In the genomic region with DNA sequence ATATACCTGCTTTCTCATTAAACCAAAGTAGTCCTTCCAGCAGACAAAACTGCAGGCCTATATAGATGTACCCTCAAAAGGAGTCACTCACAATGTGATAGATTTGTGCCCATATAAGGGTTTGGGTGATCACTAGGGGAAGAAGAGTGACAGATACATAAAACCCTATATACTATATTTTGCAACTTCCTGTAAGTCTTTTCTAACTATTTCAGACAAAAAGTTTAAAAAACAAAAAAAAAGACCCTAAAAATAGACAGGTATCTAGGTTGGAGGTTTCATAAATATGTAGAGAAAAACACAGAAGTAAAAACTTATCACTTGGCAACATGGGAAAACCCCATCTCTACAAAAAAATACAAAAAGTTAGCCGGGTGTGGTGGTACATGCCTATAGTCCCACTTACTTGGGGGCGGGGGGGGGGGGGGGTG, we compare ENCODE assay signal across 17 cellular contexts. TPM values are rescaled to one million over a fixed set of nuclear protein-coding genes. Genes with fewer than 3 reads are reported as not detected.
DNase-seq lines count a peak whose midpoint lies in the region; ATAC-seq and TF ChIP-seq lines count a peak whose summit lies in the region.
"Had no signal": no experiment of that assay in that cellular context is flagged by ENCODE, and none has a peak within 500 bp of the region (broad histone marks: within the 10 kb centered on the region; RNA-seq: fewer than 3 reads in every experiment).

No MANE protein-coding gene starts in this region.

- H2AFZ ChIP-seq in SU-DHL-6 (ENCODE audit: low read depth, low read length, severe bottlenecking), result no peak overlapping the region
- no peak overlapping the region for H2AFZ ChIP-seq in GM23338

- H3K4me1 ChIP-seq in GM23338 (ENCODE audit: insufficient read depth), result peaks cover 23% of the 10 kb centered on the region

- H3K4me3 Mint-ChIP-seq in activated naive CD4-positive, alpha-beta T cell treated with anti-CD3 and anti-CD28 coated beads, Interleukin-2, amount 50 U/mL, for 24 hours, result peak overlapping the region; percentile 1
- H3K4me3 Mint-ChIP-seq in activated naive CD4-positive, alpha-beta T cell treated with anti-CD3 and anti-CD28 coated beads, Interleukin-2, amount 10 ng/mL, durations not matched to agents 7 days and 5 days, result no peak overlapping the region
- no peak overlapping the region for H3K4me3 Mint-ChIP-seq in stimulated activated memory B cell treated with anti-CD40 and anti-IgM and Interleukin-4, amounts not matched to agents 10 μg/mL and 1 μg/mL and 100 μg/mL, for 72 hours
- no peak overlapping the region for H3K4me3 Mint-ChIP-seq in GM23338

- peaks cover 42% of the 10 kb centered on the region for H3K4me1 Mint-ChIP-seq in activated naive CD4-positive, alpha-beta T cell treated with anti-CD3 and anti-CD28 coated beads, Interleukin-2, amount 50 U/mL, for 24 hours
- H3K4me1 Mint-ChIP-seq in activated naive CD4-positive, alpha-beta T cell treated with anti-CD3 and anti-CD28 coated beads, Interleukin-2, amount 10 ng/mL, durations not matched to agents 7 days and 5 days, result peaks cover 45% of the 10 kb centered on the region
- peaks cover 45% of the 10 kb centered on the region for H3K4me1 Mint-ChIP-seq in stimulated activated memory B cell treated with anti-CD40 and anti-IgM and Interleukin-4, amounts not matched to agents 10 μg/mL and 1 μg/mL and 100 μg/mL, for 72 hours
- peaks cover 17% of the 10 kb centered on the region; the same call in 2 of the 3 replicates for H3K4me1 Mint-ChIP-seq in GM23338

- no peak for DNase-seq in activated naive CD4-positive, alpha-beta T cell treated with anti-CD3 and anti-CD28 coated beads, Interleukin-2, amount 10 ng/mL, durations not matched to agents 7 days and 5 days
- DNase-seq in iPS-NIHi11 (ENCODE audit: low spot score), result no peak
- no peak for DNase-seq in GM23338 (ENCODE audit: low spot score)
- no peak for DNase-seq in NCI-H748 treated with DMSO at 0.1 percent for 48 hours (lab: John Stamatoyannopoulos, UW)
- DNase-seq: activated CD4-positive, alpha-beta T cell treated with anti-CD3 and anti-CD28 coated beads, Interleukin-2, amount 10 ng/mL, durations not matched to agents 24 days and 14 days; activated naive CD4-positive, alpha-beta T cell treated with Interleukin-2 at 50 U/mL for 16 hours; DMS53; left ventricle myocardium inferior; NCI-H2081 had no signal

- H4K20me1 ChIP-seq in SU-DHL-6 (ENCODE audit: low read depth, low read length) (no peaks in the 10 kb centered on the region), GM23338 (replicated peaks; ENCODE audit: insufficient read depth) (no peaks in the 10 kb centered on the region)

- H3K4me3 ChIP-seq in SU-DHL-6 (ENCODE audit: insufficient read depth, low read length, poor library complexity, severe bottlenecking) (peak overlapping the region; percentile 34), GM23338 (no peak overlapping the region)
- H3K4me3 ChIP-seq: K562, left ventricle myocardium inferior had no signal

- H3K36me3 Mint-ChIP-seq in activated naive CD4-positive, alpha-beta T cell treated with anti-CD3 and anti-CD28 coated beads, Interleukin-2, amount 50 U/mL, for 24 hours, result peaks cover 13% of the 10 kb centered on the region
- H3K36me3 Mint-ChIP-seq in activated naive CD4-positive, alpha-beta T cell treated with anti-CD3 and anti-CD28 coated beads, Interleukin-2, amount 10 ng/mL, durations not matched to agents 7 days and 5 days, result peaks cover 46% of the 10 kb centered on the region
- H3K36me3 Mint-ChIP-seq in stimulated activated memory B cell treated with anti-CD40 and anti-IgM and Interleukin-4, amounts not matched to agents 10 μg/mL and 1 μg/mL and 100 μg/mL, for 72 hours, result peaks cover 28% of the 10 kb centered on the region
- H3K36me3 Mint-ChIP-seq in GM23338 (ENCODE audit: low read depth), result peaks cover 75% of the 10 kb centered on the region

- H3K36me3 ChIP-seq in SU-DHL-6 (ENCODE audit: low read length) (peaks cover 50% of the 10 kb centered on the region), GM23338 (ENCODE audit: insufficient read depth) (peaks cover 55% of the 10 kb centered on the region)

- H3K27ac ChIP-seq in SU-DHL-6 (ENCODE audit: low read depth, low read length), result peak overlapping the region; percentile 89
- no peak overlapping the region for H3K27ac ChIP-seq in GM23338 (ENCODE audit: low read depth)
- H3K27ac ChIP-seq: C4-2B, left ventricle myocardium inferior, neutrophil, RWPE1 had no signal

- H3K4me2 ChIP-seq in SU-DHL-6 (ENCODE audit: low read depth, low read length, poor library complexity, severe bottlenecking) (peak overlapping the region; percentile 94), GM23338 (no peak overlapping the region)

- no peaks in the 10 kb centered on the region for H3K9me2 ChIP-seq in SU-DHL-6 (replicated peaks; ENCODE audit: insufficient read depth, low read length)
- H3K9me2 ChIP-seq in GM23338 (ENCODE audit: insufficient read depth), result no peaks in the 10 kb centered on the region

- peak overlapping the region; percentile 16; the same call in 1 of the 2 replicates for H3K9ac ChIP-seq in SU-DHL-6 (ENCODE audit: low read length)

- H3K9me3 ChIP-seq in SU-DHL-6 (ENCODE audit: insufficient read depth, low read length), result no peaks in the 10 kb centered on the region
- H3K9me3 ChIP-seq: left ventricle myocardium inferior, neutrophil had no signal

- H3F3A ChIP-seq in SU-DHL-6 (ENCODE audit: insufficient read depth) (peaks cover 69% of the 10 kb centered on the region), GM23338 (replicated peaks; ENCODE audit: low read depth) (no peaks in the 10 kb centered on the region)

- ATAC-seq in GM18868 (IDR thresholded peaks at IDR 0.05; ENCODE audit: unreplicated experiment), result peak; percentile 39
- no peak for ATAC-seq in stimulated activated memory B cell treated with anti-CD40 and anti-IgM and Interleukin-4, amounts not matched to agents 10 μg/mL and 1 μg/mL and 100 μg/mL, for 72 hours
- ATAC-seq in GM23338, result no peak
- ATAC-seq: K562 had no signal

- H3K79me2 ChIP-seq in SU-DHL-6 (ENCODE audit: insufficient read depth, low read length) (peaks cover 56% of the 10 kb centered on the region), GM23338 (replicated peaks; ENCODE audit: insufficient read depth) (peaks cover 42% of the 10 kb centered on the region)

- no peak overlapping the region for H3K27ac Mint-ChIP-seq in activated naive CD4-positive, alpha-beta T cell treated with anti-CD3 and anti-CD28 coated beads, Interleukin-2, amount 50 U/mL, for 24 hours
- H3K27ac Mint-ChIP-seq in activated naive CD4-positive, alpha-beta T cell treated with anti-CD3 and anti-CD28 coated beads, Interleukin-2, amount 10 ng/mL, durations not matched to agents 7 days and 5 days, result no peak overlapping the region
- H3K27ac Mint-ChIP-seq in stimulated activated memory B cell treated with anti-CD40 and anti-IgM and Interleukin-4, amounts not matched to agents 10 μg/mL and 1 μg/mL and 100 μg/mL, for 72 hours, result peak overlapping the region; percentile 68
- no peak overlapping the region for H3K27ac Mint-ChIP-seq in GM23338
- H3K27ac Mint-ChIP-seq: activated CD4-positive, alpha-beta T cell treated with anti-CD3 and anti-CD28 coated beads, Interleukin-2, amount 10 ng/mL, durations not matched to agents 24 days and 14 days had no signal

- CTCF ChIA-PET in activated naive CD4-positive, alpha-beta T cell treated with anti-CD3 and anti-CD28 coated beads, Interleukin-2, amount 10 ng/mL, durations not matched to agents 7 days and 5 days (lab: Charles Lee), result interaction anchor here (0.7 to 1.3 kb wide), 3 partner anchors 9 to 261 kb away, joined by 3 to 5 read pairs (median 3); partner anchors contain the start of gene NEMF

- no peaks in the 10 kb centered on the region for H3K27me3 Mint-ChIP-seq in activated naive CD4-positive, alpha-beta T cell treated with anti-CD3 and anti-CD28 coated beads, Interleukin-2, amount 50 U/mL, for 24 hours
- no peaks in the 10 kb centered on the region for H3K27me3 Mint-ChIP-seq in activated naive CD4-positive, alpha-beta T cell treated with anti-CD3 and anti-CD28 coated beads, Interleukin-2, amount 10 ng/mL, durations not matched to agents 7 days and 5 days
- H3K27me3 Mint-ChIP-seq in stimulated activated memory B cell treated with anti-CD40 and anti-IgM and Interleukin-4, amounts not matched to agents 10 μg/mL and 1 μg/mL and 100 μg/mL, for 72 hours, result no peaks in the 10 kb centered on the region
- H3K27me3 Mint-ChIP-seq in GM23338 (ENCODE audit: insufficient read depth, low read depth, poor library complexity), result peaks cover 6% of the 10 kb centered on the region
- H3K27me3 Mint-ChIP-seq: activated CD4-positive, alpha-beta T cell treated with anti-CD3 and anti-CD28 coated beads, Interleukin-2, amount 10 ng/mL, durations not matched to agents 24 days and 14 days had no signal

- TF ChIP-seq CTCF in SU-DHL-6 (IDR thresholded peaks at IDR 0.05; ENCODE audit: insufficient read depth, low read length, poor library complexity, severe bottlenecking), result no peak
- TF ChIP-seq CTCF in GM23338 (conservative IDR thresholded peaks at IDR 0.05; ENCODE audit: low read depth in 2 of 2), result no peak

- no peaks in the 10 kb centered on the region for H3K9me3 Mint-ChIP-seq in activated naive CD4-positive, alpha-beta T cell treated with anti-CD3 and anti-CD28 coated beads, Interleukin-2, amount 50 U/mL, for 24 hours
- H3K9me3 Mint-ChIP-seq in activated naive CD4-positive, alpha-beta T cell treated with anti-CD3 and anti-CD28 coated beads, Interleukin-2, amount 10 ng/mL, durations not matched to agents 7 days and 5 days, result no peaks in the 10 kb centered on the region
- no peaks in the 10 kb centered on the region for H3K9me3 Mint-ChIP-seq in stimulated activated memory B cell treated with anti-CD40 and anti-IgM and Interleukin-4, amounts not matched to agents 10 μg/mL and 1 μg/mL and 100 μg/mL, for 72 hours
- H3K9me3 Mint-ChIP-seq in GM23338, result no peaks in the 10 kb centered on the region
- H3K9me3 Mint-ChIP-seq: activated CD4-positive, alpha-beta T cell treated with anti-CD3 and anti-CD28 coated beads, Interleukin-2, amount 10 ng/mL, durations not matched to agents 24 days and 14 days had no signal

- H3K27me3 ChIP-seq in SU-DHL-6 (ENCODE audit: low read length) (no peaks in the 10 kb centered on the region), GM23338 (ENCODE audit: insufficient read depth) (no peaks in the 10 kb centered on the region)
- H3K27me3 ChIP-seq: neutrophil had no signal

TF ChIP-seq in GM23338, 12 proteins besides CTCF, POLR2A, EP300 and RAD21:
- TF ChIP-seq EZH2phosphoT487 (IDR thresholded peaks at IDR 0.05; ENCODE audit: unreplicated experiment) (no peak), POLR2AphosphoS5 (IDR thresholded peaks at IDR 0.05; ENCODE audit: low read depth) (no peak)

RNA-seq across cellular contexts. Expression of gene VCPKMT, which starts 3.0 kb away (rescaled TPM):
- total RNA-seq in GM23338 (2014; rRNA removed; shearing (Covaris generic)), result 8.0 and 12.3 TPM in 2 replicates
- 12.6 and 15.8 TPM in 2 replicates for polyA plus RNA-seq in GM23338 (2016; fragmentation: Nextera tagmentation; extraction: Ambion mirVana)
